ENCODE assay signal across 8 cellular contexts in the genomic region with DNA sequence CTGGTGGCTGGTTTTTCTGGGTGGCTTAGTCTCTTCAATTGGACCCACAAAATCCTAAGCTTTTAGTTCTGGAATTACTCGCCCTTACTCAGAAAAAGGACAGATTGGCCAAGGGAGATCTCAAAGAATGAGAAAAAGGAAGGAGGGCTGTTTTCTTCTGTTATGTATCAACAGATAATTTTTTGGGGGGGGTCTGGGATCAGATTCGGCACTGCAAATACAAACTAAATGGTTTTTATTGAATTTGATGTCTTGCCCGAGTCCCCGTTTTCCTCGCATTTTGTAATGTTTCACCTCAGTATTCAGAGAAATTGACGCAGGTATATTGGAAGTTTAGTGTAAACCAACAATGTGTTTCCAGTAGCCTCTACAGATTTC.
A peak's percentile ranks its signal among the peaks of the same experiment; 100 is the strongest.
DNase-seq lines count a peak whose midpoint lies in the region; ATAC-seq and TF ChIP-seq lines count a peak whose summit lies in the region.

No MANE protein-coding gene starts in this region.

- H3K4me1 ChIP-seq in rectal smooth muscle tissue (ENCODE audit: control insufficient read depth, insufficient read depth, low read length), result peaks cover 5% of the 10 kb centered on the region

- ATAC-seq in HG03342 (IDR thresholded peaks at IDR 0.05; ENCODE audit: unreplicated experiment) (no peak), GM18517 (IDR thresholded peaks at IDR 0.05; ENCODE audit: unreplicated experiment) (no peak)

- H3K27me3 ChIP-seq in rectal smooth muscle tissue (ENCODE audit: control insufficient read depth, insufficient read depth, low read length), result no peaks in the 10 kb centered on the region

- H3K27ac ChIP-seq in SK-N-MC, result no peak overlapping the region
- peak overlapping the region; percentile 76 for H3K27ac ChIP-seq in rectal smooth muscle tissue (ENCODE audit: low read depth, low read length)

- H3K9ac ChIP-seq in SK-N-MC (ENCODE audit: insufficient read length), result peak overlapping the region; percentile 80
- peak overlapping the region; percentile 66 for H3K9ac ChIP-seq in rectal smooth muscle tissue (ENCODE audit: low read length)

- DNase-seq in SK-N-MC (ENCODE audit: low read depth, low spot score) (no peak), fibroblast of mammary gland (ENCODE audit: low read depth) (no peak), GM03348 (ENCODE audit: low spot score) (no peak), KG1 (lab: John Stamatoyannopoulos, UW) (no peak)

- H3K36me3 ChIP-seq in SK-N-MC (ENCODE audit: insufficient read depth, low read length) (peaks cover 13% of the 10 kb centered on the region; the same call in 1 of the 2 replicates), rectal smooth muscle tissue (ENCODE audit: control insufficient read depth, insufficient read depth, low read length) (no peaks in the 10 kb centered on the region)

- H3K4me3 ChIP-seq in GM08714 (ENCODE audit: low read length), result peak overlapping the region; percentile 95
- H3K4me3 ChIP-seq in SK-N-MC, result peak overlapping the region; percentile 88
- H3K4me3 ChIP-seq in fibroblast of mammary gland (ENCODE audit: control insufficient read depth, low read depth, low read length), result peak overlapping the region; percentile 97
- H3K4me3 ChIP-seq in rectal smooth muscle tissue (ENCODE audit: low read length), result peak overlapping the region; percentile 84

- no peak for TF ChIP-seq CTCF in fibroblast of mammary gland (conservative IDR thresholded peaks at IDR 0.05; ENCODE audit: control insufficient read depth, insufficient read depth, low read depth, low read length)

- no peaks in the 10 kb centered on the region for H3K9me3 ChIP-seq in SK-N-MC (ENCODE audit: low read depth, low read length)
